Comparison of ENCODE assay signal across 9 cellular contexts in the genomic region with DNA sequence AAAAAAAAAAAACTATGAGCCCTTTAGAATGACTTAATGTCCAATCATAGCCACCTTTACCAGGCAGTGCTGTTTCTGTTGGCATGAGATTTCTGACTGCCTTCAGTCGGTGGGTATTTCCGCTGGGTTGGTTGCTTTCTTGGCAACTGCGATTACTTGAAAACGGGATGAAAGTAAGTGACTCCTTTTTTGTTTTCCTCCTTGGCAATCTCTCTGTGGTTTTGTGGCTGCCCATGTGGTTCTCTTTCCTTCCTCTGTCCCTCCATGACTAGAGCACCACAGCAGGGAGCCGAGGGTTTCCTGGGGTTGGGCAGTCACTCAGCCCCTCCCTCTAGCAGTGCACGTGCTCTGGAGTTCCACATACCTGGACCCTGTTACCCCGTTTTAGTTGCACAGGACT.
DNase-seq lines count a peak whose midpoint lies in the region; ATAC-seq and TF ChIP-seq lines count a peak whose summit lies in the region.
"Had no signal": no experiment of that assay in that cellular context is flagged by ENCODE, and none has a peak within 500 bp of the region (broad histone marks: within the 10 kb centered on the region; RNA-seq: fewer than 3 reads in every experiment).

No MANE protein-coding gene starts in this region.

- no peaks in the 10 kb centered on the region for H3K9me3 ChIP-seq in OCI-LY7 (ENCODE audit: low read length)

- intact Hi-C loops in OCI-LY7 (cut with micrococcal nuclease; ENCODE audit: unreplicated experiment) = no loop called here

- H3K4me3 ChIP-seq in OCI-LY7 (ENCODE audit: low read depth, low read length, poor library complexity, severe bottlenecking) = no peak overlapping the region

- H3K36me3 ChIP-seq in OCI-LY7 (ENCODE audit: insufficient read depth, low read length) = no peaks in the 10 kb centered on the region

- H3K27ac ChIP-seq in OCI-LY7 (ENCODE audit: low read depth, low read length, poor library complexity, severe bottlenecking) = no peak overlapping the region

- peak; percentile 64 for DNase-seq in activated CD4-positive, alpha-beta T cell treated with anti-CD3 and anti-CD28 coated beads for 48 hours
- DNase-seq in activated CD4-positive, alpha-beta T cell treated with anti-CD3 and anti-CD28 coated beads, Interleukin-2, amount 50 U/mL, for 4 hours = no peak
- DNase-seq in SW480 (ENCODE audit: low spot score) = peak; percentile 69
- peak; percentile 53 for DNase-seq in dermis blood vessel endothelial cell
- DNase-seq in stimulated activated CD8-positive, alpha-beta memory T cell treated with anti-CD3 and anti-CD28 coated beads, Interleukin-4, amount 100 ng/mL, for 48 hours = peak; percentile 68
- no peak for DNase-seq in AG20443 (ENCODE audit: low spot score)
- no peak for DNase-seq in OCI-LY7 (ENCODE audit: low spot score)
- DNase-seq: left colon had no signal

- H3K4me2 ChIP-seq in OCI-LY7 (ENCODE audit: low read length) = no peak overlapping the region

- no peaks in the 10 kb centered on the region for H3K9me2 ChIP-seq in OCI-LY7 (ENCODE audit: insufficient read depth, low read length)

- H3K79me2 ChIP-seq in OCI-LY7 (ENCODE audit: insufficient read depth, low read depth, low read length) = no peaks in the 10 kb centered on the region

- no peak overlapping the region for H2AFZ ChIP-seq in OCI-LY7 (ENCODE audit: low read length)

- CTCF ChIA-PET in OCI-LY7 (lab: Charles Lee; ENCODE audit: unreplicated experiment) = no interaction called here

- no TSS peak for BruUV-seq in OCI-LY7 (replicated peaks; lab: Mats Ljungman, UMichigan)

- no peak for TF ChIP-seq CTCF in OCI-LY7 (conservative IDR thresholded peaks at IDR 0.05; ENCODE audit: low read length)

- POLR2A ChIA-PET in OCI-LY7 (lab: Charles Lee) = no interaction called here

- no peak for ATAC-seq in GM21515 (IDR thresholded peaks at IDR 0.05; ENCODE audit: unreplicated experiment)
- ATAC-seq: left colon had no signal

- H3K4me1 ChIP-seq in OCI-LY7 (ENCODE audit: insufficient read depth, low read length, poor library complexity, severe bottlenecking) = no peaks in the 10 kb centered on the region

- H4K20me1 ChIP-seq in OCI-LY7 (ENCODE audit: insufficient read depth, low read length) = no peaks in the 10 kb centered on the region; the same call in 1 of the 2 replicates

Comparison
In these comparisons a context has a peak if more than half of its experiments do, and no peak if none do; other contexts are left out.
1. DNase-seq: peak in activated CD4-positive, alpha-beta T cell treated with anti-CD3 and anti-CD28 coated beads for 48 hours (single experiment), SW480 (single experiment), dermis blood vessel endothelial cell (single experiment) and stimulated activated CD8-positive, alpha-beta memory T cell treated with anti-CD3 and anti-CD28 coated beads, Interleukin-4, amount 100 ng/mL, for 48 hours (single experiment); none in activated CD4-positive, alpha-beta T cell treated with anti-CD3 and anti-CD28 coated beads, Interleukin-2, amount 50 U/mL, for 4 hours (0 of 2), AG20443 (single experiment) and OCI-LY7 (single experiment).